In genomic region chr6:15854378-15854777, GRCh38 we compare ENCODE assay signal across 29 cellular contexts.
"Had no signal": no experiment of that assay in that cellular context is flagged by ENCODE, and none has a peak within 500 bp of the region (broad histone marks: within the 10 kb centered on the region; RNA-seq: fewer than 3 reads in every experiment).

No MANE protein-coding gene starts in this region.

- H3K36me3 ChIP-seq: stomach, suprapubic skin, thoracic aorta, thyroid gland, tibial artery, tibial nerve, transverse colon, upper lobe of left lung, upper lobe of right lung, vagina had no signal

- H3K27me3 ChIP-seq: stomach, suprapubic skin, testis, thyroid gland, tibial artery, tibial nerve, transverse colon, upper lobe of left lung, upper lobe of right lung, vagina had no signal

- H3K4me1 ChIP-seq: stomach, suprapubic skin, testis, thyroid gland, tibial nerve, transverse colon, upper lobe of right lung, vagina had no signal

- H3K4me1 Mint-ChIP-seq: stimulated activated effector memory CD8-positive, alpha-beta T cell treated with anti-CD3 and anti-CD28 coated beads, Interleukin-12 subunit alpha, Interleukin-12 subunit beta, amount 100 ng/mL, for 72 hours; stimulated activated naive CD8-positive, alpha-beta T cell treated with anti-CD3 and anti-CD28 coated beads, Interleukin-15, amount 100 ng/mL, for 72 hours had no signal

- DNase-seq: stimulated activated CD4-positive, alpha-beta T cell treated with anti-CD3 and anti-CD28 coated beads, Interleukin-2, amount 100 ng/mL, for 24 hours; stimulated activated CD4-positive, alpha-beta T cell treated with anti-CD3 and anti-CD28 coated beads, Interleukin-2, amount 100 ng/mL, for 48 hours; stimulated activated CD4-positive, alpha-beta T cell treated with anti-CD3 and anti-CD28 coated beads, Interleukin-4, amount 100 ng/mL, for 1 hour; stimulated activated CD4-positive, alpha-beta T cell treated with anti-CD3 and anti-CD28 coated beads, Interleukin-4, amount 100 ng/mL, for 24 hours; stimulated activated CD4-positive, alpha-beta T cell treated with anti-CD3 and anti-CD28 coated beads, Interleukin-4, amount 100 ng/mL, for 4 hours; stimulated activated CD8-positive, alpha-beta memory T cell treated with anti-CD3 and anti-CD28 coated beads, Interleukin-4, amount 100 ng/mL, for 48 hours; stimulated activated naive B cell treated with anti-CD40 and anti-IgM and Interleukin-4, amounts not matched to agents 10 μg/mL and 1 μg/mL and 100 μg/mL, for 72 hours; stimulated activated naive CD4-positive, alpha-beta T cell; stimulated activated naive CD4-positive, alpha-beta T cell treated with Interleukin-2 at 50 U/mL for 16 hours; stimulated activated naive CD8-positive, alpha-beta T cell treated with anti-CD3 and anti-CD28 coated beads, Interleukin-15, amount 100 ng/mL, for 72 hours; stimulated activated naive CD8-positive, alpha-beta T cell treated with anti-CD3 and anti-CD28 coated beads, Interleukin-15, Interleukin-2, amounts not matched to agents 100 U/mL and 50 U/mL, for 24 hours; stomach; substantia nigra; testis; thyroid gland; tibial artery; transverse colon; trophoblast cell; upper lobe of left lung; upper lobe of right lung had no signal

- H3K27ac Mint-ChIP-seq: stimulated activated effector memory CD8-positive, alpha-beta T cell treated with anti-CD3 and anti-CD28 coated beads, Interleukin-12 subunit alpha, Interleukin-12 subunit beta, amount 100 ng/mL, for 72 hours; stimulated activated memory B cell treated with anti-CD40 and anti-IgM and Interleukin-4, amounts not matched to agents 10 μg/mL and 1 μg/mL and 100 μg/mL, for 72 hours; stimulated activated naive B cell treated with anti-CD40 and anti-IgM and Interleukin-4, amounts not matched to agents 10 μg/mL and 1 μg/mL and 100 μg/mL, for 72 hours; stimulated activated naive CD8-positive, alpha-beta T cell treated with anti-CD3 and anti-CD28 coated beads, Interleukin-15, amount 100 ng/mL, for 72 hours; stimulated activated naive CD8-positive, alpha-beta T cell treated with anti-CD3 and anti-CD28 coated beads, Interleukin-15, Interleukin-2, amounts not matched to agents 100 ng/mL and 50 ng/mL, for 24 hours; type B pancreatic cell had no signal

- FAIRE-seq: urothelium cell line had no signal

- ATAC-seq: stimulated activated effector memory CD8-positive, alpha-beta T cell treated with anti-CD3 and anti-CD28 coated beads, Interleukin-12 subunit alpha, Interleukin-12 subunit beta, amount 100 ng/mL, for 72 hours; stimulated activated memory B cell treated with anti-CD40 and anti-IgM and Interleukin-4, amounts not matched to agents 10 μg/mL and 1 μg/mL and 100 μg/mL, for 72 hours; stimulated activated naive B cell treated with anti-CD40 and anti-IgM and Interleukin-4, amounts not matched to agents 10 μg/mL and 1 μg/mL and 100 μg/mL, for 72 hours; stimulated activated naive CD8-positive, alpha-beta T cell treated with anti-CD3 and anti-CD28 coated beads, Interleukin-15, amount 100 ng/mL, for 72 hours; stimulated activated naive CD8-positive, alpha-beta T cell treated with anti-CD3 and anti-CD28 coated beads, Interleukin-15, Interleukin-2, amounts not matched to agents 100 U/mL and 50 U/mL, for 24 hours; upper lobe of right lung had no signal

- H3K9me3 Mint-ChIP-seq: stimulated activated effector memory CD8-positive, alpha-beta T cell treated with anti-CD3 and anti-CD28 coated beads, Interleukin-12 subunit alpha, Interleukin-12 subunit beta, amount 100 ng/mL, for 72 hours; stimulated activated memory B cell treated with anti-CD40 and anti-IgM and Interleukin-4, amounts not matched to agents 10 μg/mL and 1 μg/mL and 100 μg/mL, for 72 hours; stimulated activated naive CD8-positive, alpha-beta T cell treated with anti-CD3 and anti-CD28 coated beads, Interleukin-15, Interleukin-2, amounts not matched to agents 100 ng/mL and 50 ng/mL, for 24 hours had no signal

- H3K36me3 Mint-ChIP-seq: stimulated activated effector memory CD8-positive, alpha-beta T cell treated with anti-CD3 and anti-CD28 coated beads, Interleukin-12 subunit alpha, Interleukin-12 subunit beta, amount 100 ng/mL, for 72 hours; stimulated activated memory B cell treated with anti-CD40 and anti-IgM and Interleukin-4, amounts not matched to agents 10 μg/mL and 1 μg/mL and 100 μg/mL, for 72 hours; type B pancreatic cell had no signal

- H3K4me3 ChIP-seq: stomach, suprapubic skin, testis, thoracic aorta, thyroid gland, tibial artery, tibial nerve, transverse colon, upper lobe of left lung, upper lobe of right lung, vagina had no signal

- H3K27ac ChIP-seq: stomach, suprapubic skin, testis, thoracic aorta, thyroid gland, tibial artery, tibial nerve, transverse colon, upper lobe of left lung, upper lobe of right lung, vagina had no signal

- H3K4me3 Mint-ChIP-seq: stimulated activated effector memory CD8-positive, alpha-beta T cell treated with anti-CD3 and anti-CD28 coated beads, Interleukin-12 subunit alpha, Interleukin-12 subunit beta, amount 100 ng/mL, for 72 hours; stimulated activated memory B cell treated with anti-CD40 and anti-IgM and Interleukin-4, amounts not matched to agents 10 μg/mL and 1 μg/mL and 100 μg/mL, for 72 hours; stimulated activated naive B cell treated with anti-CD40 and anti-IgM and Interleukin-4, amounts not matched to agents 10 μg/mL and 1 μg/mL and 100 μg/mL, for 72 hours; stimulated activated naive CD8-positive, alpha-beta T cell treated with anti-CD3 and anti-CD28 coated beads, Interleukin-15, amount 100 ng/mL, for 72 hours; stimulated activated naive CD8-positive, alpha-beta T cell treated with anti-CD3 and anti-CD28 coated beads, Interleukin-15, Interleukin-2, amounts not matched to agents 100 ng/mL and 50 ng/mL, for 24 hours; type B pancreatic cell had no signal

- H3K9me3 ChIP-seq: stomach, suprapubic skin, testis, thoracic aorta, thyroid gland, tibial artery, transverse colon, upper lobe of left lung, upper lobe of right lung, vagina had no signal

- H3K27me3 Mint-ChIP-seq: stimulated activated memory B cell treated with anti-CD40 and anti-IgM and Interleukin-4, amounts not matched to agents 10 μg/mL and 1 μg/mL and 100 μg/mL, for 72 hours; stimulated activated naive B cell treated with anti-CD40 and anti-IgM and Interleukin-4, amounts not matched to agents 10 μg/mL and 1 μg/mL and 100 μg/mL, for 72 hours; type B pancreatic cell had no signal
